ENCODE assay signal across 1 cellular context in the genomic region with DNA sequence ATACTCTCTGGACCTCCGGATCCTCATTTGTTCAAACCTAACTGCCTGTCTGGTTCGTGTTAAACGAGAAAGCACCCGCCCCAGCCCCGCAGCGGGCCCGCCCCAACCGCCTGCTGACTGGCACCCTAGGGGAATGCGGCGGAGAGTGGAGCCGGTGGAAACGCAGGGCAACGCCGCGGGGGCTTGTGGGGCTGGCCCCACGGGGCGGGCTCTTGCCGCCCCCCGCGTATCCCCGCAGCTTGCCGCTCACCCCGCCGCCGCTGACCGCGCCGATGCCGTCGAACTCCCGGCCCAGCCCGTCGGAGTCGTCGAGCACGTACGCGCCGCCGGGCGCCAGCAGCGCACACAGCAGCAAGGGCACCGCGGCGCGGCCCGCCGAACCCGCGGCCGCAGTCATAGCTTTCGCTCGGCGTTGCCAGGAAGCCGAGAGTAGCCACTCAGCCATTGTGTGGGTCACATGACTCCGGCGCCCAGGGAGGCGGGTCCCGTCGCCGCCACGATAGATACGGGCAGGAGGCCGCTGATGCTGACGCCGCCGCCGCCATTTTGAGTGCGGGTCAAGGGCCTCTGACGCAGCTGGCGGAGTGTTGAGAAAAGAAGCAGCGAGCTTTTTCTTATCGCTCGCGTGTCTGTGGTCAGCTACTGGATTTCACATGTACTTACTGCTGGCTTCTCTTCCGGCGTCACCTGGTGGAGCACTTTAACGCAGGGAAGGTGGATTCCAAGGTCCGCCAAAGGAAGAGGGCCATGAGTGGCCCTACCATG.
TF ChIP-seq lines count a peak whose summit lies in the region.

A gene (minus strand): TSS at position 463 of the 765 bp plus-strand sequence. CDS start 18 bp downstream, at position 445.

TF ChIP-seq in K562, 482 proteins besides CTCF, POLR2A, EP300 and RAD21 (continued from another document and continues in another):
- TF ChIP-seq, protein P1, sequence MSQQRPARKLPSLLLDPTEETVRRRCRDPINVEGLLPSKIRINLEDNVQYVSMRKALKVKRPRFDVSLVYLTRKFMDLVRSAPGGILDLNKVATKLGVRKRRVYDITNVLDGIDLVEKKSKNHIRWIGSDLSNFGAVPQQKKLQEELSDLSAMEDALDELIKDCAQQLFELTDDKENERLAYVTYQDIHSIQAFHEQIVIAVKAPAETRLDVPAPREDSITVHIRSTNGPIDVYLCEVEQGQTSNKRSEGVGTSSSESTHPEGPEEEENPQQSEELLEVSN (IDR thresholded peaks at IDR 0.05; ENCODE audit: borderline replicate concordance in 1 of 2, extremely low read depth in 1 of 2, insufficient read depth in 1 of 2, insufficient read length in 1 of 2, low read depth in 1 of 2, low read length in 1 of 2, poor library complexity in 1 of 2, severe bottlenecking in 1 of 2) = peak in 1 of 2 experiments; percentile 84
- TF ChIP-seq, protein P2, sequence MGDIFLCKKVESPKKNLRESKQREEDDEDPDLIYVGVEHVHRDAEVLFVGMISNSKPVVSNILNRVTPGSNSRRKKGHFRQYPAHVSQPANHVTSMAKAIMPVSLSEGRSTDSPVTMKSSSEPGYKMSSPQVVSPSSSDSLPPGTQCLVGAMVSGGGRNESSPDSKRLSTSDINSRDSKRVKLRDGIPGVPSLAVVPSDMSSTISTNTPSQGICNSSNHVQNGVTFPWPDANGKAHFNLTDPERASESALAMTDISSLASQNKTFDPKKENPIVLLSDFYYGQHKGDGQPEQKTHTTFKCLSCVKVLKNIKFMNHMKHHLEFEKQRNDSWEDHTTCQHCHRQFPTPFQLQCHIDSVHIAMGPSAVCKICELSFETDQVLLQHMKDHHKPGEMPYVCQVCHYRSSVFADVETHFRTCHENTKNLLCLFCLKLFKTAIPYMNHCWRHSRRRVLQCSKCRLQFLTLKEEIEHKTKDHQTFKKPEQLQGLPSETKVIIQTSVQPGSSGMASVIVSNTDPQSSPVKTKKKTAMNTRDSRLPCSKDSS (IDR thresholded peaks at IDR 0.05; ENCODE audit: low read depth, partially characterized antibody) = no peak
- TF ChIP-seq FOS (IDR thresholded peaks at IDR 0.05; ENCODE audit: extremely low read depth, insufficient read length) (no peak), PPARD (CRISPR knock-in tag; IDR thresholded peaks at IDR 0.05) (no peak), CHD2 (IDR thresholded peaks at IDR 0.05; ENCODE audit: low read depth, low read length) (no peak), TAF15 (IDR thresholded peaks at IDR 0.05; ENCODE audit: low read depth, low read length) (no peak), SAP30 (IDR thresholded peaks at IDR 0.05; ENCODE audit: borderline replicate concordance, insufficient read depth, low read depth, low read length, poor library complexity, severe bottlenecking) (no peak), ZFP30 (CRISPR knock-in tag; IDR thresholded peaks at IDR 0.05; ENCODE audit: borderline replicate concordance) (no peak), SOX6 (IDR thresholded peaks at IDR 0.05) (peak; percentile 41; the same call in 1 of the 2 replicates), RBBP5 (IDR thresholded peaks at IDR 0.05; ENCODE audit: borderline replicate concordance, insufficient read depth, low read length, poor library complexity, severe bottlenecking) (peak; percentile 80), U2AF2 (optimal IDR thresholded peaks at IDR 0.05; ENCODE audit: low read depth, low read length) (no peak), ZNF121 (CRISPR knock-in tag; conservative IDR thresholded peaks at IDR 0.05) (no peak), SETDB1 (IDR thresholded peaks at IDR 0.05; ENCODE audit: low read length) (no peak), CCNT2 (IDR thresholded peaks at IDR 0.05; ENCODE audit: borderline replicate concordance, extremely low read depth, insufficient read length, low read depth, low read length) (peak; percentile 46), NELFE (IDR thresholded peaks at IDR 0.05; ENCODE audit: insufficient read depth, insufficient read length) (no peak), FOXK1 (CRISPR knock-in tag; IDR thresholded peaks at IDR 0.05; ENCODE audit: borderline replicate concordance) (no peak), CHD4 (IDR thresholded peaks at IDR 0.05; ENCODE audit: insufficient read depth, insufficient replicate concordance, low read depth, low read length, poor library complexity, severe bottlenecking) (no peak), GTF2F1 (IDR thresholded peaks at IDR 0.05; ENCODE audit: low read depth, low read length) (0 out of 2 replicates have a peak, but pooled peaks have one; percentile 57), RFX5 (IDR thresholded peaks at IDR 0.05; ENCODE audit: low read depth, low read length) (no peak), ZNF766 (CRISPR knock-in tag; conservative IDR thresholded peaks at IDR 0.05) (no peak; the same call in none of the 2 replicates), NCOA1 (IDR thresholded peaks at IDR 0.05; ENCODE audit: low read depth) (no peak), ARNT (IDR thresholded peaks at IDR 0.05) (no peak), IFI16 (CRISPR knock-in tag; IDR thresholded peaks at IDR 0.05) (no peak), U2AF1 (optimal IDR thresholded peaks at IDR 0.05; ENCODE audit: low read depth, low read length) (no peak)
- TF ChIP-seq, protein P3, sequence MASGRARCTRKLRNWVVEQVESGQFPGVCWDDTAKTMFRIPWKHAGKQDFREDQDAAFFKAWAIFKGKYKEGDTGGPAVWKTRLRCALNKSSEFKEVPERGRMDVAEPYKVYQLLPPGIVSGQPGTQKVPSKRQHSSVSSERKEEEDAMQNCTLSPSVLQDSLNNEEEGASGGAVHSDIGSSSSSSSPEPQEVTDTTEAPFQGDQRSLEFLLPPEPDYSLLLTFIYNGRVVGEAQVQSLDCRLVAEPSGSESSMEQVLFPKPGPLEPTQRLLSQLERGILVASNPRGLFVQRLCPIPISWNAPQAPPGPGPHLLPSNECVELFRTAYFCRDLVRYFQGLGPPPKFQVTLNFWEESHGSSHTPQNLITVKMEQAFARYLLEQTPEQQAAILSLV (tag; IDR thresholded peaks at IDR 0.05) = no peak
- TF ChIP-seq, protein P4, sequence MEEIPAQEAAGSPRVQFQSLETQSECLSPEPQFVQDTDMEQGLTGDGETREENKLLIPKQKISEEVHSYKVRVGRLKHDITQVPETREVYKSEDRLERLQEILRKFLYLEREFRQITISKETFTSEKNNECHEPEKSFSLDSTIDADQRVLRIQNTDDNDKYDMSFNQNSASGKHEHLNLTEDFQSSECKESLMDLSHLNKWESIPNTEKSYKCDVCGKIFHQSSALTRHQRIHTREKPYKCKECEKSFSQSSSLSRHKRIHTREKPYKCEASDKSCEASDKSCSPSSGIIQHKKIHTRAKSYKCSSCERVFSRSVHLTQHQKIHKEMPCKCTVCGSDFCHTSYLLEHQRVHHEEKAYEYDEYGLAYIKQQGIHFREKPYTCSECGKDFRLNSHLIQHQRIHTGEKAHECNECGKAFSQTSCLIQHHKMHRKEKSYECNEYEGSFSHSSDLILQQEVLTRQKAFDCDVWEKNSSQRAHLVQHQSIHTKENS (CRISPR knock-in tag; IDR thresholded peaks at IDR 0.05) = no peak
- TF ChIP-seq, protein P5, sequence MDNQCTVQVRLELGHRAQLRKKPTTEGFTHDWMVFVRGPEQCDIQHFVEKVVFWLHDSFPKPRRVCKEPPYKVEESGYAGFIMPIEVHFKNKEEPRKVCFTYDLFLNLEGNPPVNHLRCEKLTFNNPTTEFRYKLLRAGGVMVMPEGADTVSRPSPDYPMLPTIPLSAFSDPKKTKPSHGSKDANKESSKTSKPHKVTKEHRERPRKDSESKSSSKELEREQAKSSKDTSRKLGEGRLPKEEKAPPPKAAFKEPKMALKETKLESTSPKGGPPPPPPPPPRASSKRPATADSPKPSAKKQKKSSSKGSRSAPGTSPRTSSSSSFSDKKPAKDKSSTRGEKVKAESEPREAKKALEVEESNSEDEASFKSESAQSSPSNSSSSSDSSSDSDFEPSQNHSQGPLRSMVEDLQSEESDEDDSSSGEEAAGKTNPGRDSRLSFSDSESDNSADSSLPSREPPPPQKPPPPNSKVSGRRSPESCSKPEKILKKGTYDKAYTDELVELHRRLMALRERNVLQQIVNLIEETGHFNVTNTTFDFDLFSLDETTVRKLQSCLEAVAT (IDR thresholded peaks at IDR 0.05) = peak in 1 of 2 experiments; percentile 78; a peak in 2 of 4 replicates
- TF ChIP-seq, protein P6, sequence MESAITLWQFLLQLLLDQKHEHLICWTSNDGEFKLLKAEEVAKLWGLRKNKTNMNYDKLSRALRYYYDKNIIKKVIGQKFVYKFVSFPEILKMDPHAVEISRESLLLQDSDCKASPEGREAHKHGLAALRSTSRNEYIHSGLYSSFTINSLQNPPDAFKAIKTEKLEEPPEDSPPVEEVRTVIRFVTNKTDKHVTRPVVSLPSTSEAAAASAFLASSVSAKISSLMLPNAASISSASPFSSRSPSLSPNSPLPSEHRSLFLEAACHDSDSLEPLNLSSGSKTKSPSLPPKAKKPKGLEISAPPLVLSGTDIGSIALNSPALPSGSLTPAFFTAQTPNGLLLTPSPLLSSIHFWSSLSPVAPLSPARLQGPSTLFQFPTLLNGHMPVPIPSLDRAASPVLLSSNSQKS (CRISPR knock-in tag; IDR thresholded peaks at IDR 0.05) = no peak
- TF ChIP-seq, protein P7, sequence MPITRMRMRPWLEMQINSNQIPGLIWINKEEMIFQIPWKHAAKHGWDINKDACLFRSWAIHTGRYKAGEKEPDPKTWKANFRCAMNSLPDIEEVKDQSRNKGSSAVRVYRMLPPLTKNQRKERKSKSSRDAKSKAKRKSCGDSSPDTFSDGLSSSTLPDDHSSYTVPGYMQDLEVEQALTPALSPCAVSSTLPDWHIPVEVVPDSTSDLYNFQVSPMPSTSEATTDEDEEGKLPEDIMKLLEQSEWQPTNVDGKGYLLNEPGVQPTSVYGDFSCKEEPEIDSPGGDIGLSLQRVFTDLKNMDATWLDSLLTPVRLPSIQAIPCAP (CRISPR knock-in tag; IDR thresholded peaks at IDR 0.05; ENCODE audit: borderline replicate concordance) = 0 out of 2 replicates have a peak, but pooled peaks have one; percentile 34
- TF ChIP-seq, protein P8, sequence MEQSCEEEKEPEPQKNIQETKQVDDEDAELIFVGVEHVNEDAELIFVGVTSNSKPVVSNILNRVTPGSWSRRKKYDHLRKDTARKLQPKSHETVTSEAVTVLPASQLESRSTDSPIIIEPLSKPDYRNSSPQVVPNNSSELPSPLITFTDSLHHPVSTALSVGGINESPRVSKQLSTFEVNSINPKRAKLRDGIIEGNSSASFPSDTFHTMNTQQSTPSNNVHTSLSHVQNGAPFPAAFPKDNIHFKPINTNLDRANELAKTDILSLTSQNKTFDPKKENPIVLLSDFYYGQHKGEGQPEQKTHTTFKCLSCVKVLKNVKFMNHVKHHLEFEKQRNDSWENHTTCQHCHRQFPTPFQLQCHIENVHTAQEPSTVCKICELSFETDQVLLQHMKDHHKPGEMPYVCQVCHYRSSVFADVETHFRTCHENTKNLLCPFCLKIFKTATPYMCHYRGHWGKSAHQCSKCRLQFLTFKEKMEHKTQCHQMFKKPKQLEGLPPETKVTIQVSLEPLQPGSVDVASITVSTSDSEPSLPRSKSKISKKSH (CRISPR knock-in tag; IDR thresholded peaks at IDR 0.05) = no peak
- TF ChIP-seq, protein P9, sequence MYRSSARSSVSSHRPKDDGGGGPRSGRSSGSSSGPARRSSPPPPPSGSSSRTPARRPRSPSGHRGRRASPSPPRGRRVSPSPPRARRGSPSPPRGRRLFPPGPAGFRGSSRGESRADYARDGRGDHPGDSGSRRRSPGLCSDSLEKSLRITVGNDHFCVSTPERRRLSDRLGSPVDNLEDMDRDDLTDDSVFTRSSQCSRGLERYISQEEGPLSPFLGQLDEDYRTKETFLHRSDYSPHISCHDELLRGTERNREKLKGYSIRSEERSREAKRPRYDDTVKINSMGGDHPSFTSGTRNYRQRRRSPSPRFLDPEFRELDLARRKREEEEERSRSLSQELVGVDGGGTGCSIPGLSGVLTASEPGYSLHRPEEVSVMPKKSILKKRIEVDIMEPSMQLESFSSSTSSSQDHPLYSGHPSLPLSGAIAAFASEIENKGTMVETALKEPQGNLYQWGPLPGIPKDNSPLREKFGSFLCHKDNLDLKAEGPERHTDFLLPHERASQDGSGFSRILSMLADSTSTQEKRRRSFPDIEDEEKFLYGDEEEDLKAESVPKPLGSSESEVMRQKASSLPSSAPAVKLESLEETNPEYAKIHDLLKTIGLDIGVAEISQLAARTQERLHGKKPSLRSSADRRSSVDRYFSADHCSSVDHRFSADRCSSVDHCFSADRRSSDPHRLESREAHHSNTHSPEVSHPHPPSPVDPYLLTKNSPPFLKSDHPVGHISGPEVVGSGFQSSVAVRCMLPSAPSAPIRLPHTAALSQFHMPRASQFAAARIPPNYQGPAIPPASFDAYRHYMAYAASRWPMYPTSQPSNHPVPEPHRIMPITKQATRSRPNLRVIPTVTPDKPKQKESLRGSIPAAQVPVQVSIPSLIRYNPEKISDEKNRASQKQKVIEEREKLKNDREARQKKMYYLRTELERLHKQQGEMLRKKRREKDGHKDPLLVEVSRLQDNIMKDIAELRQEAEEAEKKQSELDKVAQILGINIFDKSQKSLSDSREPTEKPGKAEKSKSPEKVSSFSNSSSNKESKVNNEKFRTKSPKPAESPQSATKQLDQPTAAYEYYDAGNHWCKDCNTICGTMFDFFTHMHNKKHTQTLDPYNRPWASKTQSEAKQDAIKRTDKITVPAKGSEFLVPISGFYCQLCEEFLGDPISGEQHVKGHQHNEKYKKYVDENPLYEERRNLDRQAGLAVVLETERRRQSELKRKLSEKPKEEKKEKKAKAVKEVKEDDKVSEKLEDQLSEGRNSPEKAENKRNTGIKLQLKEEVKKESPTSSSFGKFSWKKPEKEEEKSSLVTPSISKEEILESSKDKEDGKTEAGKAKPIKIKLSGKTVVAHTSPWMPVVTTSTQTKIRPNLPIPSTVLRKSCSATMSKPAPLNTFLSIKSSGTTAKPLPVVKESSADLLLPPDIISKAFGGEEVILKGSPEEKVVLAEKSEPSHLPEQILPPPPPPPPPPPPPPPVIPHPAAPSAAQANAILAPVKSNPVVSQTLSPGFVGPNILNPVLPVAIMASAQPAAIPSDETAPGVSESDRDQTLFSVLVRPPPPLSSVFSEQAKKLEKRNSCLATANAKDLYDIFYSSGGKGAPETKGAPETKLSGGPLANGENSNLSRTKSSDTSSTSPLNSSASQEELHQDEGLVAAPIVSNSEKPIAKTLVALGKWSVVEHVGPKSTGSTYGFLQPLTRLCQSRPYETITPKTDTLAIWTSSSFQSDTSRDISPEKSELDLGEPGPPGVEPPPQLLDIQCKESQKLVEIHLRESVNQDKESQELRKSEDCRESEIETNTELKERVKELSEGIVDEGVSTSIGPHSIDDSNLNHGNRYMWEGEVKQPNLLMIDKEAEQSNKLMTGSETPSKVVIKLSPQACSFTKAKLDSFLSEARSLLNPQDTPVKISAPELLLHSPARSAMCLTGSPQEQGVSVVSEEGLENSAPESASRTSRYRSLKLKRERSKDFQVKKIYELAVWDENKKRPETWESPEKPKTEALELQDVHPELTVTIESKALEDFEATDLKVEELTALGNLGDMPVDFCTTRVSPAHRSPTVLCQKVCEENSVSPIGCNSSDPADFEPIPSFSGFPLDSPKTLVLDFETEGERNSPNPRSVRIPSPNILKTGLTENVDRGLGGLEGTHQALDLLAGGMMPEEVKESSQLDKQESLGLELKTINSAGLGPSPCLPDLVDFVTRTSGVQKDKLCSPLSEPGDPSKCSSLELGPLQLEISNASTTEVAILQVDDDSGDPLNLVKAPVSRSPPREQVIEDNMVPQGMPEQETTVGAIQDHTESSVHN (IDR thresholded peaks at IDR 0.05; ENCODE audit: borderline replicate concordance in 1 of 2, low read depth in 1 of 2) = no peak
- TF ChIP-seq, protein P10, sequence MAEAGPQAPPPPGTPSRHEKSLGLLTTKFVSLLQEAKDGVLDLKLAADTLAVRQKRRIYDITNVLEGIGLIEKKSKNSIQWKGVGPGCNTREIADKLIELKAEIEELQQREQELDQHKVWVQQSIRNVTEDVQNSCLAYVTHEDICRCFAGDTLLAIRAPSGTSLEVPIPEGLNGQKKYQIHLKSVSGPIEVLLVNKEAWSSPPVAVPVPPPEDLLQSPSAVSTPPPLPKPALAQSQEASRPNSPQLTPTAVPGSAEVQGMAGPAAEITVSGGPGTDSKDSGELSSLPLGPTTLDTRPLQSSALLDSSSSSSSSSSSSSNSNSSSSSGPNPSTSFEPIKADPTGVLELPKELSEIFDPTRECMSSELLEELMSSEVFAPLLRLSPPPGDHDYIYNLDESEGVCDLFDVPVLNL (CRISPR knock-in tag; IDR thresholded peaks at IDR 0.05; ENCODE audit: low read depth) = no peak
